Comparison of ENCODE assay signal across 19 cellular contexts in genomic region chr2:50723549-50723948, GRCh38.
DNase-seq lines count a peak whose midpoint lies in the region; ATAC-seq and TF ChIP-seq lines count a peak whose summit lies in the region.
"Had no signal": no experiment of that assay in that cellular context is flagged by ENCODE, and none has a peak within 500 bp of the region (broad histone marks: within the 10 kb centered on the region; RNA-seq: fewer than 3 reads in every experiment).

No MANE protein-coding gene starts in this region.

- CTCF ChIA-PET in WTC11 (lab: Charles Lee), result interaction anchor here (0.8 to 1.3 kb wide), 2 partner anchors 194 to 231 kb away, joined by 3 to 4 read pairs; no protein-coding TSS in a partner anchor

- ATAC-seq in WTC11, result peak; percentile 24; the same call in 1 of the 2 replicates
- ATAC-seq in HG03565 (IDR thresholded peaks at IDR 0.05; ENCODE audit: unreplicated experiment), result no peak
- ATAC-seq: HCT116 had no signal

- no peaks in the 10 kb centered on the region for H3K27me3 Mint-ChIP-seq in WTC11 (ENCODE audit: low read depth)
- H3K27me3 Mint-ChIP-seq: B cell had no signal

- peak overlapping the region; percentile 17; the same call in 1 of the 2 replicates for H3K27ac Mint-ChIP-seq in WTC11
- H3K27ac Mint-ChIP-seq: B cell, CD14-positive monocyte had no signal

- POLR2A ChIA-PET in WTC11 (lab: Charles Lee), result interaction anchor here (0.9 kb wide), 1 partner anchor 309 kb away, joined by 3 read pairs; no protein-coding TSS in a partner anchor

- no peaks in the 10 kb centered on the region for H3K9me3 Mint-ChIP-seq in WTC11
- H3K9me3 Mint-ChIP-seq: CD14-positive monocyte had no signal

- DNase-seq in NCI-H2171 treated with DMSO at 0.1 percent for 48 hours (lab: John Stamatoyannopoulos, UW), result peak; percentile 48
- no peak for DNase-seq in NCI-H2171 (lab: John Stamatoyannopoulos, UW)
- DNase-seq in WTC11 (ENCODE audit: low spot score), result no peak
- DNase-seq in midbrain (lab: John Stamatoyannopoulos, UW), result peak; percentile 57
- DNase-seq in NCI-H345 (lab: John Stamatoyannopoulos, UW), result no peak
- DNase-seq in NCI-H1417 treated with DMSO at 0.1 percent for 48 hours (lab: John Stamatoyannopoulos, UW), result no peak
- DNase-seq in activated effector memory CD4-positive, alpha-beta T cell treated with Interleukin-2 at 50 U/mL for 16 hours, result no peak
- DNase-seq: GDM1, GOT3, KG1, NCI-H1092, NCI-H146, NCI-H226, SHP77 treated with DMSO at 0.1 percent for 48 hours, SK-N-SH had no signal

- no peaks in the 10 kb centered on the region for H3K36me3 Mint-ChIP-seq in WTC11
- H3K36me3 Mint-ChIP-seq: CD14-positive monocyte had no signal

- peaks cover 44% of the 10 kb centered on the region for H3K4me1 Mint-ChIP-seq in WTC11
- H3K4me1 Mint-ChIP-seq: B cell, CD14-positive monocyte had no signal

- TF ChIP-seq CTCF in WTC11 (IDR thresholded peaks at IDR 0.05), result no peak

- no peak overlapping the region for H3K4me3 Mint-ChIP-seq in WTC11
- H3K4me3 Mint-ChIP-seq: B cell, CD14-positive monocyte had no signal

TF ChIP-seq in WTC11, 78 proteins besides CTCF, POLR2A, EP300 and RAD21:
- TF ChIP-seq EMX1 (CRISPR knock-in tag; IDR thresholded peaks at IDR 0.05) (no peak), FOXK1 (CRISPR knock-in tag; IDR thresholded peaks at IDR 0.05) (no peak), NFE2L1 (CRISPR knock-in tag; IDR thresholded peaks at IDR 0.05) (no peak), ATF3 (CRISPR knock-in tag; conservative IDR thresholded peaks at IDR 0.05) (no peak), PRDM15 (CRISPR knock-in tag; IDR thresholded peaks at IDR 0.05) (no peak), HMGXB4 (CRISPR knock-in tag; IDR thresholded peaks at IDR 0.05) (no peak), PRRX2 (CRISPR knock-in tag; IDR thresholded peaks at IDR 0.05) (no peak), ZNF219 (CRISPR knock-in tag; IDR thresholded peaks at IDR 0.05; ENCODE audit: borderline replicate concordance) (no peak), ARID4B (CRISPR knock-in tag; IDR thresholded peaks at IDR 0.05; ENCODE audit: borderline replicate concordance) (no peak)

Comparison
In these comparisons a context has a peak if more than half of its experiments do, and no peak if none do; other contexts are left out.
1. DNase-seq: peak in NCI-H2171 treated with DMSO at 0.1 percent for 48 hours (single experiment) and midbrain (single experiment); none in NCI-H2171 (single experiment), WTC11 (single experiment), NCI-H345 (single experiment), NCI-H1417 treated with DMSO at 0.1 percent for 48 hours (single experiment) and activated effector memory CD4-positive, alpha-beta T cell treated with Interleukin-2 at 50 U/mL for 16 hours (single experiment).